ENCODE assay signal across 9 cellular contexts in the genomic region with DNA sequence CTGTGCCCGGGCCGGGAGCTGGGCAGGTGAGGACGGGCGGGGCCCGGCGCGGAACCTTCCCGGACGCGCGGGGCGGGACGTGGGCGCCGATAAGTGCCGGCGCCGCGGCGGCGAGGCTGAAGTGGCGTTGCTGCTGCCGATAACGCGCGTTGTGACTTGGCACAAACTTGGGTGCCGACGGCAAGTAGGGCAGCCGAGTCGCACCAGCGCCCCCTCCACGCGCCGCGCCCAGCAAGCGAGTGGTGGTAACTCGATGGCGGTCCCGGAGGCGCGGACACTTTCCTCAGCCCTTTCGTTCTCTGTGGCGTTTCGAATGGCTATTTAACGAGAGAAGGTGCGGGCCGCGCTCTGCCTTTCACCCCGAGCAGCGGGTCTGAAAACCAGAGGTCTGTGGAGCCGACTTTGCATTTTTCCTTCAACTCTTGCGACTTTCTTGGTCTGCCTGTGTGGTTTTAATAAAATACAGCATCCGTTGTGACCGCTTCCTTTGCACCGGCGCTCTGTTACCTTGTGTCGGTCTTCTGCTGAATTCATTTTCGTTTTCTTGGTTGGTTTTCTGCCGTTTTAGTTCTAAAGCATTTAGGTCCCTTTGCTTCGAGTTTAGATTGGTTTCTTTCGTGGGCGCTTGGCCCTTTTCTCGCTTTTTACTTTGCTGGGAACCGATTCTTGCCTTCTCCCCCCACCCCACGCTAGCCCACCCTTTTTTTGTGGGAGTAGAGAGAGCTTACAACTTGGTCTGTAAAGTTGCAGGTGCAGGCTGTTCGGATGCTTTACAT. TPM values are rescaled to one million over a fixed set of nuclear protein-coding genes. Genes with fewer than 3 reads are reported as not detected.
A peak's percentile ranks its signal among the peaks of the same experiment; 100 is the strongest.
DNase-seq lines count a peak whose midpoint lies in the region; ATAC-seq, FAIRE-seq and TF ChIP-seq lines count a peak whose summit lies in the region.
"Had no signal": no experiment of that assay in that cellular context is flagged by ENCODE, and none has a peak within 500 bp of the region (broad histone marks: within the 10 kb centered on the region; RNA-seq: fewer than 3 reads in every experiment).

No MANE protein-coding gene starts in this region.

- H3K4me3 Mint-ChIP-seq in CD8-positive, alpha-beta memory T cell, result peak overlapping the region; percentile 95 to 99 (median 96)
- H3K4me3 Mint-ChIP-seq in activated naive CD4-positive, alpha-beta T cell treated with anti-CD3 and anti-CD28 coated beads for 36 hours, result peak overlapping the region; percentile 86

- peak in 1 of 2 donors; percentile 36 for TF ChIP-seq POLR2A in thyroid gland (IDR thresholded peaks at IDR 0.05)

- peaks cover 0 to 3% (median 0%) of the 10 kb centered on the region in 5 donors for H3K9me3 Mint-ChIP-seq in CD8-positive, alpha-beta memory T cell
- H3K9me3 Mint-ChIP-seq in activated naive CD4-positive, alpha-beta T cell treated with anti-CD3 and anti-CD28 coated beads for 36 hours, result no peaks in the 10 kb centered on the region

- H3K27me3 ChIP-seq in CD8-positive, alpha-beta memory T cell (ENCODE audit: insufficient read depth, low read length, poor library complexity, severe bottlenecking), result no peaks in the 10 kb centered on the region
- no peaks in the 10 kb centered on the region for H3K27me3 ChIP-seq in pancreas
- H3K27me3 ChIP-seq in thyroid gland, result no peaks in the 10 kb centered on the region

- H3K36me3 Mint-ChIP-seq in CD8-positive, alpha-beta memory T cell, result peaks cover 0 to 39% (median 3%) of the 10 kb centered on the region in 3 donors
- H3K36me3 Mint-ChIP-seq in activated naive CD4-positive, alpha-beta T cell treated with anti-CD3 and anti-CD28 coated beads for 36 hours (ENCODE audit: low read depth), result peaks cover 2% of the 10 kb centered on the region

- H3K27me3 Mint-ChIP-seq in CD8-positive, alpha-beta memory T cell, result peaks cover 0 to 7% of the 10 kb centered on the region in 2 donors
- H3K27me3 Mint-ChIP-seq in activated naive CD4-positive, alpha-beta T cell treated with anti-CD3 and anti-CD28 coated beads for 36 hours (ENCODE audit: low read depth), result peaks cover 7% of the 10 kb centered on the region

- H3K4me1 Mint-ChIP-seq in CD8-positive, alpha-beta memory T cell, result peaks cover 24 to 37% (median 29%) of the 10 kb centered on the region in 3 donors
- peaks cover 23% of the 10 kb centered on the region for H3K4me1 Mint-ChIP-seq in activated naive CD4-positive, alpha-beta T cell treated with anti-CD3 and anti-CD28 coated beads for 36 hours (ENCODE audit: low read depth)

- peak overlapping the region; percentile 95 to 100 (median 96) for H3K27ac Mint-ChIP-seq in CD8-positive, alpha-beta memory T cell
- peak overlapping the region; percentile 93 for H3K27ac Mint-ChIP-seq in activated naive CD4-positive, alpha-beta T cell treated with anti-CD3 and anti-CD28 coated beads for 36 hours

- 1% methylated on average over 58 to 66 of the region's 66 CpGs for WGBS in pancreas, 2 donors
- 0 to 1% methylated on average over 26 to 27 of the region's 66 CpGs for WGBS in thyroid gland, 2 donors

- peaks cover 20% of the 10 kb centered on the region for H3K4me1 ChIP-seq in CD8-positive, alpha-beta memory T cell (ENCODE audit: insufficient read depth, low read length)
- peaks cover 0 to 28% (median 26%) of the 10 kb centered on the region in 3 donors for H3K4me1 ChIP-seq in pancreas
- peaks cover 11 to 15% of the 10 kb centered on the region in 2 donors for H3K4me1 ChIP-seq in thyroid gland

- H3K4me3 ChIP-seq in CD8-positive, alpha-beta memory T cell (ENCODE audit: low read length), result peak overlapping the region; percentile 96
- peak overlapping the region; percentile 89 to 100 (median 96) for H3K4me3 ChIP-seq in pancreas
- peak overlapping the region; percentile 60 to 95 (median 91) for H3K4me3 ChIP-seq in thyroid gland (replicated peaks in 1 of 3)

- POLR2A ChIA-PET in CD8-positive, alpha-beta memory T cell (lab: Charles Lee), result interaction anchor here (0.6 to 2.5 kb wide), 15 partner anchors 9 to 251 kb away, joined by 3 to 89 read pairs (median 8); partner anchors contain the start of genes BLVRA and COA1
- POLR2A ChIA-PET in RWPE1 (lab: Yijun Ruan, JAX; ENCODE audit: low non-redundant PET), result interaction anchor here (0.6 to 1.4 kb wide), 3 partner anchors 11 to 651 kb away, joined by 3 to 6 read pairs (median 6); partner anchors contain the start of genes MRPL32 and PSMA2

- no peaks in the 10 kb centered on the region for H3K36me3 ChIP-seq in CD8-positive, alpha-beta memory T cell (ENCODE audit: insufficient read depth, low read length)
- H3K36me3 ChIP-seq in pancreas (no peaks in the 10 kb centered on the region), thyroid gland (no peaks in the 10 kb centered on the region)

- intact Hi-C loops in activated naive CD4-positive, alpha-beta T cell treated with anti-CD3 and anti-CD28 coated beads for 36 hours (cut with micrococcal nuclease), result loop anchor here (1.0 to 10.0 kb wide), 7 partner anchors 11 to 651 kb away; partner anchors contain the start of genes COA1, MRPL32 and PSMA2
- intact Hi-C loops in head of caudate nucleus (cut with DNase I) (loop anchor here (1.0 to 5.0 kb wide), 2 partner anchors 117 to 254 kb away; no protein-coding TSS in a partner anchor), pancreas (cut with DNase I) (loop anchor here in 2 of 3 donors (5.0 kb wide), 2 partner anchors 114 to 139 kb away; no protein-coding TSS in a partner anchor), thyroid gland (cut with DNase I) (loop anchor here (2.0 to 5.0 kb wide), 2 partner anchors 115 to 254 kb away; no protein-coding TSS in a partner anchor)

- TF ChIP-seq CTCF in RWPE1 (conservative IDR thresholded peaks at IDR 0.05; ENCODE audit: low read depth), result no peak
- TF ChIP-seq CTCF in pancreas (IDR thresholded peaks at IDR 0.05), result no peak
- peak in 2 of 6 experiments; percentile 2 to 16 for TF ChIP-seq CTCF in thyroid gland (IDR thresholded peaks at IDR 0.05)

- H3K27ac ChIP-seq in CD8-positive, alpha-beta memory T cell (ENCODE audit: low read depth, low read length), result peak overlapping the region; percentile 94
- H3K27ac ChIP-seq in RWPE1 (peak overlapping the region; percentile 87), pancreas (peak overlapping the region; percentile 88 to 95 (median 92)), thyroid gland (peak overlapping the region; percentile 78 to 93 (median 82))

- H3K9me3 ChIP-seq in CD8-positive, alpha-beta memory T cell (ENCODE audit: low read length), result no peaks in the 10 kb centered on the region
- H3K9me3 ChIP-seq in pancreas (no peaks in the 10 kb centered on the region), thyroid gland (no peaks in the 10 kb centered on the region)

- DNase-seq in CD8-positive, alpha-beta memory T cell, result peak; percentile 55 to 83 (median 79)
- DNase-seq in RWPE1 (ENCODE audit: low spot score) (no peak), head of caudate nucleus (peak; percentile 45 to 86 (median 72)), pancreas (peak; percentile 75 to 90 (median 82)), thyroid gland (peak; percentile 82 to 86)
- DNase-seq in activated naive CD4-positive, alpha-beta T cell treated with anti-CD3 and anti-CD28 coated beads for 36 hours, result peak; percentile 65

- ATAC-seq in GM19438 (IDR thresholded peaks at IDR 0.05; ENCODE audit: low read depth, unreplicated experiment) (peak; percentile 30), HG03558 (IDR thresholded peaks at IDR 0.05; ENCODE audit: extremely low read depth, unreplicated experiment) (peak; percentile 7), pancreas (peak; percentile 44 to 56 (median 49))

- CTCF ChIA-PET in CD8-positive, alpha-beta memory T cell (lab: Charles Lee), result interaction anchor here (0.7 to 6.0 kb wide), 60 partner anchors 8 to 652 kb away, joined by 3 to 319 read pairs (median 13); partner anchors contain the start of genes BLVRA, COA1, MRPL32 and PSMA2
- CTCF ChIA-PET in RWPE1 (lab: Yijun Ruan, JAX), result interaction anchor here (0.5 to 2.7 kb wide), 18 partner anchors 11 to 260 kb away, joined by 3 to 44 read pairs (median 7); partner anchors contain the start of gene COA1
- CTCF ChIA-PET in activated naive CD4-positive, alpha-beta T cell treated with anti-CD3 and anti-CD28 coated beads for 36 hours (lab: Charles Lee), result interaction anchor here (0.6 to 10.2 kb wide), 55 partner anchors 7 to 323 kb away, joined by 3 to 388 read pairs (median 11); partner anchors contain the start of genes BLVRA and COA1

- no peak for FAIRE-seq in pancreas (lab: Jason Lieb, UNC)
- FAIRE-seq: endometrium had no signal

RNA-seq across cellular contexts. Expression of gene STK17A, which starts 0.7 kb away (rescaled TPM):
- 10 to 100 TPM; 45.5 to 45.8 TPM for total RNA-seq in CD8-positive, alpha-beta memory T cell
- polyA plus RNA-seq in CD8-positive, alpha-beta memory T cell, result 270 TPM
- total RNA-seq in activated naive CD4-positive, alpha-beta T cell treated with anti-CD3 and anti-CD28 coated beads for 36 hours, result 10 to 100 TPM; 48.9 to 52.8 TPM
- 10 to 100 TPM in 4 of 6 donors, 1 to 10 TPM in 2; 9.4 to 19.3 (median 11.7) TPM for total RNA-seq in pancreas
- 10 to 100 TPM in 1 of 2 donors, 1 to 10 TPM in 1; 7.0 to 11.7 TPM for polyA plus RNA-seq in pancreas
- 10 to 100 TPM in 3 of 4 donors, 1 to 10 TPM in 1; 7.9 to 22.9 (median 16.4) TPM for total RNA-seq in thyroid gland
